Comparison of ENCODE assay signal across 29 cellular contexts in the genomic region with DNA sequence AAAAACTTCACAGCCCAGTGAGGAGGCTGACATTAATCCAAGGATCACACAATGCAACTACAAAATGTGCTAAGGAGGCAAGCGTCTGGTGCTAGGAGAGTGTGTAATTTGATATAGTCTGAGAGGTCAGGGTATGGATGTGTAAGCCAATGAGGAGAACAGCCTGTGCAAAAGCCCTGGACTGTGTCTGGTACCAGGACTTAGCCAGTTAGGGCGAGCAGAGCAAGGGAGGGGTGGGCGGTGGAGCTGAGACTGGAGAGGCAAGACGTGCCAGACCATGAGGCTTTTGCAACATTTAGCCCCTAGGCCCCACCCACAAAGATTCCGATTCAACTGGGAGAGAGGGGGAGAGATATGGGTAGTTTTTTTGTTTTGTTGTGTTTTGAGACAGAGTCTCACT. TPM values are rescaled to one million over a fixed set of nuclear protein-coding genes. Genes with fewer than 3 reads are reported as not detected.
DNase-seq lines count a peak whose midpoint lies in the region; ATAC-seq and TF ChIP-seq lines count a peak whose summit lies in the region.
"Had no signal": no experiment of that assay in that cellular context is flagged by ENCODE, and none has a peak within 500 bp of the region (broad histone marks: within the 10 kb centered on the region; RNA-seq: fewer than 3 reads in every experiment).

No MANE protein-coding gene starts in this region.

- H3K4me3 Mint-ChIP-seq in H9: no peak overlapping the region
- H3K4me3 Mint-ChIP-seq in nephron: no peak overlapping the region
- no peak overlapping the region for H3K4me3 Mint-ChIP-seq in osteocyte (ENCODE audit: unreplicated experiment)
- H3K4me3 Mint-ChIP-seq: activated CD4-positive, alpha-beta memory T cell treated with anti-CD3 and anti-CD28 coated beads for 36 hours; activated naive CD8-positive, alpha-beta T cell; dendritic cell treated with granulocyte-macrophage colony-stimulating factor and Interleukin-4, amounts not matched to agents 40 ng/mL and 50 ng/mL, for 4 days; neural crest cell; T-helper 17 cell had no signal

- ATAC-seq in HG02938 (IDR thresholded peaks at IDR 0.05; ENCODE audit: unreplicated experiment): no peak
- ATAC-seq: T-helper 17 cell had no signal

- H3K79me2 ChIP-seq in H9 (ENCODE audit: insufficient read depth, low read length): no peaks in the 10 kb centered on the region

- H3K9me3 Mint-ChIP-seq in H9 (no peaks in the 10 kb centered on the region; a peak in 1 of 5 replicates), nephron (peaks cover 3% of the 10 kb centered on the region), osteocyte (ENCODE audit: unreplicated experiment) (peaks cover 10% of the 10 kb centered on the region)
- H3K9me3 Mint-ChIP-seq: activated CD4-positive, alpha-beta memory T cell treated with anti-CD3 and anti-CD28 coated beads for 36 hours; activated T-helper 2 cell treated with anti-CD3 and anti-CD28 coated beads, Interferon-gamma antibody, Interleukin-2, Interleukin-4, amounts not matched to agents 10 μg/mL and 5 μg/mL and 100 μg/mL, durations not matched to agents 14 hours and 24 hours and 36 hours; dendritic cell treated with granulocyte-macrophage colony-stimulating factor and Interleukin-4, amounts not matched to agents 40 ng/mL and 50 ng/mL, for 4 days had no signal

- H3K27me3 ChIP-seq in H9 (ENCODE audit: insufficient read depth, low read length): no peaks in the 10 kb centered on the region
- H3K27me3 ChIP-seq: BLaER1 treated with 17β-estradiol and CSF1 and Interleukin-3, amounts not matched to agents 10 nM and 100 nM; SJSA1; suprapubic skin had no signal

- no peaks in the 10 kb centered on the region for H3K9me3 ChIP-seq in H9 (ENCODE audit: control insufficient read depth, low read depth, low read length)
- H3K9me3 ChIP-seq: SJSA1, suprapubic skin had no signal

- H3K79me1 ChIP-seq in H9 (ENCODE audit: insufficient read depth, low read depth, low read length, poor library complexity, severe bottlenecking): no peaks in the 10 kb centered on the region

- H3K4me3 ChIP-seq in fibroblast of mammary gland (ENCODE audit: control insufficient read depth, low read depth, low read length): no peak overlapping the region
- H3K4me3 ChIP-seq: BLaER1 treated with 17β-estradiol and CSF1 and Interleukin-3, amounts not matched to agents 10 nM and 100 nM; esophagus squamous epithelium; SJSA1; suprapubic skin had no signal

- no peak overlapping the region for H3T11ph ChIP-seq in H9 (ENCODE audit: low read length)

- no peaks in the 10 kb centered on the region for H3K4me1 Mint-ChIP-seq in H9
- H3K4me1 Mint-ChIP-seq in nephron: peaks cover 26% of the 10 kb centered on the region
- H3K4me1 Mint-ChIP-seq in osteocyte (ENCODE audit: unreplicated experiment): no peaks in the 10 kb centered on the region

- WGBS in H9 (ENCODE audit: extremely low coverage, insufficient read length, low lambda C conversion rate): no CpG with 5 or more reads among the region's 5 CpGs

- H2BK15ac ChIP-seq in H9 (ENCODE audit: low read depth, low read length): no peak overlapping the region

- H3K4ac ChIP-seq in H9 (ENCODE audit: low read depth, low read length): no peak overlapping the region

- H2BK5ac ChIP-seq in H9 (ENCODE audit: insufficient read length, low read length): no peak overlapping the region

- no peak overlapping the region for H4K91ac ChIP-seq in H9 (ENCODE audit: insufficient read length, low read depth, low read length)

- H2BK12ac ChIP-seq in H9 (ENCODE audit: insufficient read length, low read depth, low read length): no peak overlapping the region

- H3K27me3 Mint-ChIP-seq in H9 (ENCODE audit: low read depth) (peaks cover 21% of the 10 kb centered on the region), nephron (ENCODE audit: low read depth) (no peaks in the 10 kb centered on the region), osteocyte (ENCODE audit: unreplicated experiment) (no peaks in the 10 kb centered on the region)

- DNase-seq in H9 (no peak), NCI-H82 (lab: John Stamatoyannopoulos, UW) (peak; percentile 77), fibroblast of mammary gland (ENCODE audit: low read depth) (peak; percentile 54), LoVo (ENCODE audit: low spot score) (no peak), NCI-H2227 treated with DMSO at 0.1 percent for 48 hours (lab: John Stamatoyannopoulos, UW) (no peak), osteocyte (ENCODE audit: extremely low spot score, unreplicated experiment) (no peak)
- DNase-seq: activated CD4-positive, alpha-beta memory T cell treated with anti-CD3 and anti-CD28 coated beads for 36 hours; activated CD4-positive, CD25-positive, alpha-beta regulatory T cell treated with anti-CD3 and anti-CD28 coated beads, Interleukin-2, amount 50 U/mL, for 72 hours; caudate nucleus; COR-L47; DMS79; esophagus squamous epithelium; GF-D8; mammary epithelial cell; NCI-H1105; NCI-H2029; NCI-H446; stimulated activated naive CD4-positive, alpha-beta T cell; T-helper 17 cell had no signal

- H3K36me3 Mint-ChIP-seq in H9 (ENCODE audit: insufficient read depth in 1 of 3, low read depth in 3 of 3) (no peaks in the 10 kb centered on the region), nephron (ENCODE audit: low read depth) (no peaks in the 10 kb centered on the region), osteocyte (ENCODE audit: unreplicated experiment) (no peaks in the 10 kb centered on the region)
- H3K36me3 Mint-ChIP-seq: activated CD4-positive, alpha-beta memory T cell treated with anti-CD3 and anti-CD28 coated beads for 36 hours; activated naive CD8-positive, alpha-beta T cell had no signal

- H3K27ac Mint-ChIP-seq in H9 (no peak overlapping the region), nephron (peak overlapping the region in 2 of 3 experiments; percentile 25 to 79), osteocyte (ENCODE audit: unreplicated experiment) (no peak overlapping the region)
- H3K27ac Mint-ChIP-seq: activated CD4-positive, alpha-beta memory T cell treated with anti-CD3 and anti-CD28 coated beads for 36 hours; activated naive CD8-positive, alpha-beta T cell; activated T-helper 2 cell treated with anti-CD3 and anti-CD28 coated beads, Interferon-gamma antibody, Interleukin-2, Interleukin-4, amounts not matched to agents 10 μg/mL and 5 μg/mL and 100 μg/mL, durations not matched to agents 14 hours and 24 hours and 36 hours; dendritic cell treated with granulocyte-macrophage colony-stimulating factor and Interleukin-4, amounts not matched to agents 40 ng/mL and 50 ng/mL, for 4 days; progenitor cell of endocrine pancreas; T-helper 17 cell had no signal

- H3K23me2 ChIP-seq in H9 (ENCODE audit: insufficient read length, low read depth, low read length, poor library complexity, severe bottlenecking): no peaks in the 10 kb centered on the region

- H4K8ac ChIP-seq in H9 (replicated peaks; ENCODE audit: insufficient read length, low read depth, low read length): peak overlapping the region; percentile 67

- H3K18ac ChIP-seq in H9 (ENCODE audit: insufficient read length, low read depth, low read length): no peak overlapping the region

- H2BK120ac ChIP-seq in H9 (ENCODE audit: low read depth, low read length, poor library complexity, severe bottlenecking): no peak overlapping the region

- no peak overlapping the region for H3K4me2 ChIP-seq in H9 (ENCODE audit: insufficient read depth, insufficient read length, low read length)

- no peak overlapping the region for H2AFZ ChIP-seq in H9 (ENCODE audit: low read length)

- no peak overlapping the region for H3K56ac ChIP-seq in H9 (ENCODE audit: insufficient read length, low read depth, low read length)

- no peaks in the 10 kb centered on the region for H3K4me1 ChIP-seq in H9 (ENCODE audit: insufficient read depth, low read length)
- H3K4me1 ChIP-seq: esophagus squamous epithelium, SJSA1 had no signal

- H2AK5ac ChIP-seq in H9 (ENCODE audit: insufficient read length, low read length): no peak overlapping the region

- H2BK20ac ChIP-seq in H9 (ENCODE audit: low read depth, low read length, poor library complexity, severe bottlenecking): no peak overlapping the region

- no peaks in the 10 kb centered on the region for H4K20me1 ChIP-seq in H9 (ENCODE audit: control insufficient read depth, insufficient read depth, insufficient read length)
- H4K20me1 ChIP-seq: BLaER1 treated with 17β-estradiol and CSF1 and Interleukin-3, amounts not matched to agents 10 nM and 100 nM had no signal

- no peak overlapping the region for H3K23ac ChIP-seq in H9 (ENCODE audit: insufficient read length, low read depth, low read length)

- no peak overlapping the region for H3K9ac ChIP-seq in H9 (ENCODE audit: extremely low read depth, insufficient read length, low read length)
- H3K9ac ChIP-seq: BLaER1 treated with 17β-estradiol and CSF1 and Interleukin-3, amounts not matched to agents 10 nM and 100 nM had no signal

- TF ChIP-seq CTCF in H9 (conservative IDR thresholded peaks at IDR 0.05) (no peak), fibroblast of mammary gland (conservative IDR thresholded peaks at IDR 0.05; ENCODE audit: control insufficient read depth, insufficient read depth, low read depth, low read length) (no peak), nephron (IDR thresholded peaks at IDR 0.05; ENCODE audit: unreplicated experiment in 3 of 3) (no peak), osteocyte (IDR thresholded peaks at IDR 0.05) (no peak)

- H3K27ac ChIP-seq in H9 (ENCODE audit: insufficient read length, low read depth, low read length): no peak overlapping the region
- H3K27ac ChIP-seq: BLaER1 treated with 17β-estradiol and CSF1 and Interleukin-3, amounts not matched to agents 10 nM and 100 nM; esophagus squamous epithelium; SJSA1; suprapubic skin had no signal

- H4K5ac ChIP-seq in H9 (ENCODE audit: insufficient read length, low read depth, low read length): no peak overlapping the region

- no peak overlapping the region for H3K14ac ChIP-seq in H9 (ENCODE audit: insufficient read depth, low read length)

RNA-seq across cellular contexts. Expression of a gene that starts 33.5 kb away (rescaled TPM):
- total RNA-seq in H9 (2021): 20.8 and 23.5 TPM in 2 replicates
- total RNA-seq in osteocyte: 44.4 and 46.3 TPM in 2 replicates

Comparison
In these comparisons a context has a peak if more than half of its experiments do, and no peak if none do; other contexts are left out.
1. DNase-seq: peak in NCI-H82 (single experiment) and fibroblast of mammary gland (single experiment); none in H9 (single experiment), LoVo (single experiment), NCI-H2227 treated with DMSO at 0.1 percent for 48 hours (single experiment) and osteocyte (single experiment).
2. H3K27ac Mint-ChIP-seq: peak in nephron (2 of 3); none in H9 (0 of 3) and osteocyte (single experiment).